ENCODE assay signal across 18 cellular contexts in genomic region chr17:61318684-61319098, GRCh38.
DNase-seq lines count a peak whose midpoint lies in the region; ATAC-seq and TF ChIP-seq lines count a peak whose summit lies in the region.
"Had no signal": no experiment of that assay in that cellular context is flagged by ENCODE, and none has a peak within 500 bp of the region (broad histone marks: within the 10 kb centered on the region; RNA-seq: fewer than 3 reads in every experiment).

No MANE protein-coding gene starts in this region.

- no peaks in the 10 kb centered on the region for H3K9me3 Mint-ChIP-seq in activated naive CD8-positive, alpha-beta T cell treated with anti-CD3 and anti-CD28 coated beads for 36 hours
- H3K9me3 Mint-ChIP-seq in activated CD4-positive, alpha-beta T cell treated with anti-CD3 and anti-CD28 coated beads for 36 hours (ENCODE audit: low read depth), result no peaks in the 10 kb centered on the region

- no peak for TF ChIP-seq POLR2A in body of pancreas (IDR thresholded peaks at IDR 0.05)

- H3K4me3 Mint-ChIP-seq in activated naive CD8-positive, alpha-beta T cell treated with anti-CD3 and anti-CD28 coated beads for 36 hours, result no peak overlapping the region
- no peak overlapping the region for H3K4me3 Mint-ChIP-seq in activated CD4-positive, alpha-beta T cell treated with anti-CD3 and anti-CD28 coated beads for 36 hours
- H3K4me3 Mint-ChIP-seq: CD8-positive, alpha-beta memory T cell had no signal

- no peaks in the 10 kb centered on the region for H3K27me3 ChIP-seq in cardiac muscle cell
- H3K27me3 ChIP-seq in body of pancreas, result no peaks in the 10 kb centered on the region

- no peaks in the 10 kb centered on the region for H3K9me3 ChIP-seq in cardiac muscle cell (ENCODE audit: low read depth)
- no peaks in the 10 kb centered on the region for H3K9me3 ChIP-seq in body of pancreas

- no peaks in the 10 kb centered on the region for H3K27me3 Mint-ChIP-seq in activated naive CD8-positive, alpha-beta T cell treated with anti-CD3 and anti-CD28 coated beads for 36 hours
- no peaks in the 10 kb centered on the region for H3K27me3 Mint-ChIP-seq in activated CD4-positive, alpha-beta T cell treated with anti-CD3 and anti-CD28 coated beads for 36 hours

- H3K27ac Mint-ChIP-seq in activated naive CD8-positive, alpha-beta T cell treated with anti-CD3 and anti-CD28 coated beads for 36 hours, result no peak overlapping the region
- no peak overlapping the region for H3K27ac Mint-ChIP-seq in activated CD4-positive, alpha-beta T cell treated with anti-CD3 and anti-CD28 coated beads for 36 hours
- H3K27ac Mint-ChIP-seq: CD8-positive, alpha-beta memory T cell had no signal

- intact Hi-C loops in Right ventricle myocardium superior (cut with DNase I), result no loop called here
- intact Hi-C loops in body of pancreas (cut with DNase I), result no loop called here
- intact Hi-C loops in activated CD4-positive, alpha-beta T cell treated with anti-CD3 and anti-CD28 coated beads for 36 hours (cut with DNase I, micrococcal nuclease), result no loop called here

- H3K4me1 ChIP-seq in cardiac muscle cell (ENCODE audit: low read depth), result peaks cover 46% of the 10 kb centered on the region
- H3K4me1 ChIP-seq in body of pancreas, result no peaks in the 10 kb centered on the region

- CTCF ChIA-PET in activated CD4-positive, alpha-beta T cell treated with anti-CD3 and anti-CD28 coated beads for 36 hours (lab: Charles Lee), result no interaction called here

- no peak for DNase-seq in cardiac muscle cell (ENCODE audit: low read depth in 1 of 2, low spot score in 1 of 2)
- DNase-seq in Right ventricle myocardium superior, result no peak
- peak; percentile 98 for DNase-seq in SK-MEL-5 (ENCODE audit: low read depth, low spot score)
- DNase-seq in left kidney (ENCODE audit: low read depth, low spot score), result peak; percentile 36
- DNase-seq in activated naive CD8-positive, alpha-beta T cell treated with anti-CD3 and anti-CD28 coated beads for 36 hours, result no peak
- no peak for DNase-seq in body of pancreas
- no peak for DNase-seq in NCI-H2107 treated with DMSO at 0.1 percent for 48 hours (lab: John Stamatoyannopoulos, UW; ENCODE audit: unreplicated experiment)
- no peak for DNase-seq in activated CD4-positive, alpha-beta T cell treated with anti-CD3 and anti-CD28 coated beads for 36 hours
- DNase-seq: 8988T; CD8-positive, alpha-beta memory T cell; DMS79 treated with DMSO at 0.1 percent for 48 hours; GM23248; HCEC 1CT; NCI-H1048; NCI-H1436 treated with DMSO at 0.1 percent for 48 hours; NCI-H2029 treated with DMSO at 0.1 percent for 48 hours; NCI-H524 had no signal

- TF ChIP-seq CTCF in cardiac muscle cell (IDR thresholded peaks at IDR 0.05; ENCODE audit: low read depth, low read length) (no peak), body of pancreas (IDR thresholded peaks at IDR 0.05) (no peak)

- in situ Hi-C loops in SK-MEL-5 (cut with HindIII; ENCODE audit: low pct_unique_long_range_greater_than_20kb, low sequenced_read_pairs), result no loop called here

- 55 to 90% methylated on average over 5 of the region's 5 CpGs for WGBS in body of pancreas, 2 donors

- POLR2A ChIA-PET in activated CD4-positive, alpha-beta T cell treated with anti-CD3 and anti-CD28 coated beads for 36 hours (lab: Charles Lee), result no interaction called here

- no peaks in the 10 kb centered on the region for H3K36me3 Mint-ChIP-seq in activated naive CD8-positive, alpha-beta T cell treated with anti-CD3 and anti-CD28 coated beads for 36 hours
- H3K36me3 Mint-ChIP-seq in activated CD4-positive, alpha-beta T cell treated with anti-CD3 and anti-CD28 coated beads for 36 hours (ENCODE audit: low read depth), result no peaks in the 10 kb centered on the region

- H3K4me3 ChIP-seq in cardiac muscle cell, result no peak overlapping the region
- no peak overlapping the region for H3K4me3 ChIP-seq in body of pancreas
- H3K4me3 ChIP-seq: GM23248, K562 had no signal

- peak overlapping the region; percentile 6 for H3K27ac ChIP-seq in cardiac muscle cell
- no peak overlapping the region for H3K27ac ChIP-seq in body of pancreas
- H3K27ac ChIP-seq: GM23248 had no signal

- H3K4me1 Mint-ChIP-seq in activated naive CD8-positive, alpha-beta T cell treated with anti-CD3 and anti-CD28 coated beads for 36 hours, result no peaks in the 10 kb centered on the region
- no peaks in the 10 kb centered on the region for H3K4me1 Mint-ChIP-seq in activated CD4-positive, alpha-beta T cell treated with anti-CD3 and anti-CD28 coated beads for 36 hours
- H3K4me1 Mint-ChIP-seq: CD8-positive, alpha-beta memory T cell had no signal

- ATAC-seq in Right ventricle myocardium superior (ENCODE audit: poor library complexity) (no peak), body of pancreas (no peak)
- no peak for ATAC-seq in activated CD4-positive, alpha-beta T cell treated with anti-CD3 and anti-CD28 coated beads for 36 hours
- ATAC-seq: K562 had no signal

- no peaks in the 10 kb centered on the region for H3K36me3 ChIP-seq in cardiac muscle cell
- no peaks in the 10 kb centered on the region for H3K36me3 ChIP-seq in body of pancreas (replicated peaks in 1 of 2; ENCODE audit: insufficient read depth in 1 of 2, low read depth in 2 of 2)

Comparison
In these comparisons a context has a peak if more than half of its experiments do, and no peak if none do; other contexts are left out.
1. DNase-seq: peak in SK-MEL-5 (single experiment) and left kidney (single experiment); none in cardiac muscle cell (0 of 2), Right ventricle myocardium superior (single experiment), activated naive CD8-positive, alpha-beta T cell treated with anti-CD3 and anti-CD28 coated beads for 36 hours (single experiment), body of pancreas (0 of 4), NCI-H2107 treated with DMSO at 0.1 percent for 48 hours (single experiment) and activated CD4-positive, alpha-beta T cell treated with anti-CD3 and anti-CD28 coated beads for 36 hours (single experiment).